ENCODE assay signal across 1 cellular context in the genomic region with DNA sequence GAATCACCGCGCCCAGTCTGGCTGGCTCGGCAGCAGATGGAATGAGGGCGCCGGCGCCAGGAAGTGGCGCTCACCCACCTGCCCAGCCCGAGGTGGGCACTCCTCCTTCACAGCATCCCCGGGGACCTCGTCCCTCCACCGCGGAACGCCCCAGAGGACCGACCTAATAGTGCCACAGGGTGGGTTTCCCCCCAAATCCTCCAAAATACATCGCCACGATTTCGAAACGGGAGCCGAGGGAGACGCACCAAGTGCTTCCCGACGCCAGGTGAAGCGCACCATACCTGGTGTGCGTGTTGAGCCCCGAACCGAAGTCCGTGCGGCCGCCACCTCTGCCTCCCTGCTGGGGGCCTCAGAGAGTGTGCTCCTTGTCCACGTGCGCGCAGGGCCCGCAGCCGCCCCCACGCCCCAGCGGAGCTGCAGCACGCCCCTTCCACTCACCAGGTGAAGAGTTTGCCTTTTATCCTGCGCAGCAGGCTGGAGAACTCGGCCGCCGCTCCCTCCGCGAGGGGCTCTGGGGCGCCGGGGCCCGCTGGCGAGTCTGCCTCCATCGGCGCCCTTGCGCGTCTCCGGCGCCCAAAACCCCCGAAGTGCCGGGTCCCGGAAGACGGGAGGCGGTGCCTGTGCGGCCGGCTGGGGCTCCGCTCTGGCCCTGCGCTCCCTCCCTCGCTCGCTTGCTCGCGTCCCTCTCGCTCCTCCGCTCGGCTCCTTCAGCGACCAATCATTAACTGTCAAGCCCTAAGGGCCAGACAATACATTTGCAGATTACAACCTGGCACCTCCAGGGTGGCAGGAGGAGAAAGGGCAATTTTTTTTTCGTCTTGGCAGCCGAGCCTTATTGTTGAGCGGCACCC.
TF ChIP-seq lines count a peak whose summit lies in the region.

A gene with protein sequence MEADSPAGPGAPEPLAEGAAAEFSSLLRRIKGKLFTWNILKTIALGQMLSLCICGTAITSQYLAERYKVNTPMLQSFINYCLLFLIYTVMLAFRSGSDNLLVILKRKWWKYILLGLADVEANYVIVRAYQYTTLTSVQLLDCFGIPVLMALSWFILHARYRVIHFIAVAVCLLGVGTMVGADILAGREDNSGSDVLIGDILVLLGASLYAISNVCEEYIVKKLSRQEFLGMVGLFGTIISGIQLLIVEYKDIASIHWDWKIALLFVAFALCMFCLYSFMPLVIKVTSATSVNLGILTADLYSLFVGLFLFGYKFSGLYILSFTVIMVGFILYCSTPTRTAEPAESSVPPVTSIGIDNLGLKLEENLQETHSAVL (minus strand): TSS at position 571 of the 854 bp plus-strand sequence. CDS start 20 bp downstream, at position 551.

TF ChIP-seq in HepG2, 621 proteins besides CTCF, POLR2A, EP300 and RAD21 (continued from another document and continues in another):
- TF ChIP-seq, protein P1, sequence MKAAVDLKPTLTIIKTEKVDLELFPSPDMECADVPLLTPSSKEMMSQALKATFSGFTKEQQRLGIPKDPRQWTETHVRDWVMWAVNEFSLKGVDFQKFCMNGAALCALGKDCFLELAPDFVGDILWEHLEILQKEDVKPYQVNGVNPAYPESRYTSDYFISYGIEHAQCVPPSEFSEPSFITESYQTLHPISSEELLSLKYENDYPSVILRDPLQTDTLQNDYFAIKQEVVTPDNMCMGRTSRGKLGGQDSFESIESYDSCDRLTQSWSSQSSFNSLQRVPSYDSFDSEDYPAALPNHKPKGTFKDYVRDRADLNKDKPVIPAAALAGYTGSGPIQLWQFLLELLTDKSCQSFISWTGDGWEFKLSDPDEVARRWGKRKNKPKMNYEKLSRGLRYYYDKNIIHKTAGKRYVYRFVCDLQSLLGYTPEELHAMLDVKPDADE (CRISPR knock-in tag; IDR thresholded peaks at IDR 0.05), result 0 out of 2 replicates have a peak, but pooled peaks have one; percentile 43
- TF ChIP-seq, protein P2, sequence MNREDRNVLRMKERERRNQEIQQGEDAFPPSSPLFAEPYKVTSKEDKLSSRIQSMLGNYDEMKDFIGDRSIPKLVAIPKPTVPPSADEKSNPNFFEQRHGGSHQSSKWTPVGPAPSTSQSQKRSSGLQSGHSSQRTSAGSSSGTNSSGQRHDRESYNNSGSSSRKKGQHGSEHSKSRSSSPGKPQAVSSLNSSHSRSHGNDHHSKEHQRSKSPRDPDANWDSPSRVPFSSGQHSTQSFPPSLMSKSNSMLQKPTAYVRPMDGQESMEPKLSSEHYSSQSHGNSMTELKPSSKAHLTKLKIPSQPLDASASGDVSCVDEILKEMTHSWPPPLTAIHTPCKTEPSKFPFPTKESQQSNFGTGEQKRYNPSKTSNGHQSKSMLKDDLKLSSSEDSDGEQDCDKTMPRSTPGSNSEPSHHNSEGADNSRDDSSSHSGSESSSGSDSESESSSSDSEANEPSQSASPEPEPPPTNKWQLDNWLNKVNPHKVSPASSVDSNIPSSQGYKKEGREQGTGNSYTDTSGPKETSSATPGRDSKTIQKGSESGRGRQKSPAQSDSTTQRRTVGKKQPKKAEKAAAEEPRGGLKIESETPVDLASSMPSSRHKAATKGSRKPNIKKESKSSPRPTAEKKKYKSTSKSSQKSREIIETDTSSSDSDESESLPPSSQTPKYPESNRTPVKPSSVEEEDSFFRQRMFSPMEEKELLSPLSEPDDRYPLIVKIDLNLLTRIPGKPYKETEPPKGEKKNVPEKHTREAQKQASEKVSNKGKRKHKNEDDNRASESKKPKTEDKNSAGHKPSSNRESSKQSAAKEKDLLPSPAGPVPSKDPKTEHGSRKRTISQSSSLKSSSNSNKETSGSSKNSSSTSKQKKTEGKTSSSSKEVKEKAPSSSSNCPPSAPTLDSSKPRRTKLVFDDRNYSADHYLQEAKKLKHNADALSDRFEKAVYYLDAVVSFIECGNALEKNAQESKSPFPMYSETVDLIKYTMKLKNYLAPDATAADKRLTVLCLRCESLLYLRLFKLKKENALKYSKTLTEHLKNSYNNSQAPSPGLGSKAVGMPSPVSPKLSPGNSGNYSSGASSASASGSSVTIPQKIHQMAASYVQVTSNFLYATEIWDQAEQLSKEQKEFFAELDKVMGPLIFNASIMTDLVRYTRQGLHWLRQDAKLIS (CRISPR knock-in tag; IDR thresholded peaks at IDR 0.05), result no peak
- TF ChIP-seq ZNF572 (CRISPR knock-in tag; IDR thresholded peaks at IDR 0.05) (no peak), ZKSCAN5 (CRISPR knock-in tag; IDR thresholded peaks at IDR 0.05) (peak; percentile 43; the same call in 1 of the 2 replicates), ZFP36L1 (CRISPR knock-in tag; IDR thresholded peaks at IDR 0.05) (no peak), JUN (CRISPR knock-in tag; IDR thresholded peaks at IDR 0.05) (no peak), DPF2 (CRISPR knock-in tag; IDR thresholded peaks at IDR 0.05; ENCODE audit: borderline replicate concordance, low read depth) (no peak), PHF21A (CRISPR knock-in tag; IDR thresholded peaks at IDR 0.05) (peak; percentile 71; the same call in 1 of the 2 replicates), ZNF737 (CRISPR knock-in tag; IDR thresholded peaks at IDR 0.05; ENCODE audit: borderline replicate concordance) (no peak), ZNF326 (CRISPR knock-in tag; IDR thresholded peaks at IDR 0.05; ENCODE audit: borderline replicate concordance) (no peak), U2AF1 (optimal IDR thresholded peaks at IDR 0.05; ENCODE audit: low read depth, low read length) (no peak), MAFF (IDR thresholded peaks at IDR 0.05; ENCODE audit: low read depth, low read length) (no peak), ZFP90 (CRISPR knock-in tag; IDR thresholded peaks at IDR 0.05; ENCODE audit: borderline replicate concordance) (no peak), ZNF616 (CRISPR knock-in tag; IDR thresholded peaks at IDR 0.05; ENCODE audit: low read depth) (peak; percentile 74; the same call in 1 of the 2 replicates), ZNF460 (CRISPR knock-in tag; IDR thresholded peaks at IDR 0.05; ENCODE audit: borderline replicate concordance) (no peak), HHEX (CRISPR knock-in tag; IDR thresholded peaks at IDR 0.05) (no peak), ISX (CRISPR knock-in tag; conservative IDR thresholded peaks at IDR 0.05) (0 out of 2 replicates have a peak, but pooled peaks have one; percentile 25), ETV5 (CRISPR knock-in tag; IDR thresholded peaks at IDR 0.05; ENCODE audit: borderline replicate concordance) (peak; percentile 46; the same call in 1 of the 2 replicates), ZNF484 (CRISPR knock-in tag; IDR thresholded peaks at IDR 0.05; ENCODE audit: borderline replicate concordance, low read depth) (no peak; the same call in 1 of the 2 replicates), ZNF530 (CRISPR knock-in tag; IDR thresholded peaks at IDR 0.05; ENCODE audit: low read depth) (no peak), RNF2 (conservative IDR thresholded peaks at IDR 0.05; ENCODE audit: low read depth) (0 out of 2 replicates have a peak, but pooled peaks have one; percentile 53), ZNF790 (CRISPR knock-in tag; IDR thresholded peaks at IDR 0.05; ENCODE audit: borderline replicate concordance) (no peak), HNRNPLL (IDR thresholded peaks at IDR 0.05; ENCODE audit: low read depth, low read length, poor library complexity, severe bottlenecking) (peak; percentile 70), SNRNP70 (IDR thresholded peaks at IDR 0.05; ENCODE audit: low read depth, low read length) (no peak), MYNN (CRISPR knock-in tag; IDR thresholded peaks at IDR 0.05; ENCODE audit: low read depth) (no peak), MED8 (CRISPR knock-in tag; IDR thresholded peaks at IDR 0.05; ENCODE audit: insufficient replicate concordance) (no peak), HNF4A (CRISPR knock-in tag; IDR thresholded peaks at IDR 0.05) (no peak), ZSCAN12 (CRISPR knock-in tag; IDR thresholded peaks at IDR 0.05) (no peak), ZNF510 (CRISPR knock-in tag; IDR thresholded peaks at IDR 0.05; ENCODE audit: low read depth) (0 out of 2 replicates have a peak, but pooled peaks have one; percentile 59), ZNF766 (CRISPR knock-in tag; IDR thresholded peaks at IDR 0.05; ENCODE audit: borderline replicate concordance) (no peak), ZNF234 (CRISPR knock-in tag; conservative IDR thresholded peaks at IDR 0.05) (no peak), FOXM1 (CRISPR knock-in tag; IDR thresholded peaks at IDR 0.05) (no peak), HOXD1 (CRISPR knock-in tag; IDR thresholded peaks at IDR 0.05) (no peak), NFYB (CRISPR knock-in tag; IDR thresholded peaks at IDR 0.05) (no peak)
- TF ChIP-seq, protein P3, sequence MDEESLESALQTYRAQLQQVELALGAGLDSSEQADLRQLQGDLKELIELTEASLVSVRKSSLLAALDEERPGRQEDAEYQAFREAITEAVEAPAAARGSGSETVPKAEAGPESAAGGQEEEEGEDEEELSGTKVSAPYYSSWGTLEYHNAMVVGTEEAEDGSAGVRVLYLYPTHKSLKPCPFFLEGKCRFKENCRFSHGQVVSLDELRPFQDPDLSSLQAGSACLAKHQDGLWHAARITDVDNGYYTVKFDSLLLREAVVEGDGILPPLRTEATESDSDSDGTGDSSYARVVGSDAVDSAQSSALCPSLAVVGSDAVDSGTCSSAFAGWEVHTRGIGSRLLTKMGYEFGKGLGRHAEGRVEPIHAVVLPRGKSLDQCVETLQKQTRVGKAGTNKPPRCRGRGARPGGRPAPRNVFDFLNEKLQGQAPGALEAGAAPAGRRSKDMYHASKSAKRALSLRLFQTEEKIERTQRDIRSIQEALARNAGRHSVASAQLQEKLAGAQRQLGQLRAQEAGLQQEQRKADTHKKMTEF (CRISPR knock-in tag; IDR thresholded peaks at IDR 0.05), result peak; percentile 89; the same call in 1 of the 2 replicates
- TF ChIP-seq, protein P4, sequence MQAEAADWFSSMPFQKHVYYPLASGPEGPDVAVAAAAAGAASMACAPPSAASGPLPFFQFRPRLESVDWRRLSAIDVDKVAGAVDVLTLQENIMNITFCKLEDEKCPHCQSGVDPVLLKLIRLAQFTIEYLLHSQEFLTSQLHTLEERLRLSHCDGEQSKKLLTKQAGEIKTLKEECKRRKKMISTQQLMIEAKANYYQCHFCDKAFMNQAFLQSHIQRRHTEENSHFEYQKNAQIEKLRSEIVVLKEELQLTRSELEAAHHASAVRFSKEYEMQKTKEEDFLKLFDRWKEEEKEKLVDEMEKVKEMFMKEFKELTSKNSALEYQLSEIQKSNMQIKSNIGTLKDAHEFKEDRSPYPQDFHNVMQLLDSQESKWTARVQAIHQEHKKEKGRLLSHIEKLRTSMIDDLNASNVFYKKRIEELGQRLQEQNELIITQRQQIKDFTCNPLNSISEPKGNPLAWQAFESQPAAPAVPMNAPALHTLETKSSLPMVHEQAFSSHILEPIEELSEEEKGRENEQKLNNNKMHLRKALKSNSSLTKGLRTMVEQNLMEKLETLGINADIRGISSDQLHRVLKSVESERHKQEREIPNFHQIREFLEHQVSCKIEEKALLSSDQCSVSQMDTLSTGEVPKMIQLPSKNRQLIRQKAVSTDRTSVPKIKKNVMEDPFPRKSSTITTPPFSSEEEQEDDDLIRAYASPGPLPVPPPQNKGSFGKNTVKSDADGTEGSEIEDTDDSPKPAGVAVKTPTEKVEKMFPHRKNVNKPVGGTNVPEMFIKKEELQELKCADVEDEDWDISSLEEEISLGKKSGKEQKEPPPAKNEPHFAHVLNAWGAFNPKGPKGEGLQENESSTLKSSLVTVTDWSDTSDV (CRISPR knock-in tag; IDR thresholded peaks at IDR 0.05), result peak; percentile 88; the same call in 1 of the 2 replicates
- TF ChIP-seq, protein P5, sequence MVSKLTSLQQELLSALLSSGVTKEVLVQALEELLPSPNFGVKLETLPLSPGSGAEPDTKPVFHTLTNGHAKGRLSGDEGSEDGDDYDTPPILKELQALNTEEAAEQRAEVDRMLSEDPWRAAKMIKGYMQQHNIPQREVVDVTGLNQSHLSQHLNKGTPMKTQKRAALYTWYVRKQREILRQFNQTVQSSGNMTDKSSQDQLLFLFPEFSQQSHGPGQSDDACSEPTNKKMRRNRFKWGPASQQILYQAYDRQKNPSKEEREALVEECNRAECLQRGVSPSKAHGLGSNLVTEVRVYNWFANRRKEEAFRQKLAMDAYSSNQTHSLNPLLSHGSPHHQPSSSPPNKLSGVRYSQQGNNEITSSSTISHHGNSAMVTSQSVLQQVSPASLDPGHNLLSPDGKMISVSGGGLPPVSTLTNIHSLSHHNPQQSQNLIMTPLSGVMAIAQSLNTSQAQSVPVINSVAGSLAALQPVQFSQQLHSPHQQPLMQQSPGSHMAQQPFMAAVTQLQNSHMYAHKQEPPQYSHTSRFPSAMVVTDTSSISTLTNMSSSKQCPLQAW (CRISPR knock-in tag; IDR thresholded peaks at IDR 0.05), result no peak
- TF ChIP-seq, protein P6, sequence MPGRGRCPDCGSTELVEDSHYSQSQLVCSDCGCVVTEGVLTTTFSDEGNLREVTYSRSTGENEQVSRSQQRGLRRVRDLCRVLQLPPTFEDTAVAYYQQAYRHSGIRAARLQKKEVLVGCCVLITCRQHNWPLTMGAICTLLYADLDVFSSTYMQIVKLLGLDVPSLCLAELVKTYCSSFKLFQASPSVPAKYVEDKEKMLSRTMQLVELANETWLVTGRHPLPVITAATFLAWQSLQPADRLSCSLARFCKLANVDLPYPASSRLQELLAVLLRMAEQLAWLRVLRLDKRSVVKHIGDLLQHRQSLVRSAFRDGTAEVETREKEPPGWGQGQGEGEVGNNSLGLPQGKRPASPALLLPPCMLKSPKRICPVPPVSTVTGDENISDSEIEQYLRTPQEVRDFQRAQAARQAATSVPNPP (CRISPR knock-in tag; IDR thresholded peaks at IDR 0.05), result no peak; the same call in 1 of the 2 replicates
